In the genomic region with DNA sequence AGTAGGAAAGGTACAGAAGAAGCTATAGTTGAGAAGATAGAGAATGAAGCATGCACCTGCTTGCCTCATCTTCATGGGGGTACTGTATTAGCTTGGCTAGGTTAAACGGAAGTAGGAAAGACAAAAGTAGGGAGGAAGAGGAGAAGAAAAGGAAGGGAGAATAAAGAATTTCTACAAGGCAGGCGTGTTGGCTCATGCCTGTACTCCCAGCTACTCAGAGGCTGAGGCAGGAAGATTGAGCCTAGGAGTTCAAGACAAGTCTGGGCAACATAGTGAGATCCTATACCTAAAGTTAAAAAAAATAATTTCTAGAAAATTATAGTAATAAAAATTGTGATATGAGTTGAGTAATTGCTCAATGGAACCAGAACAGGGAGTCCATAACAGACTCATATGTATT, we compare ENCODE assay signal across 28 cellular contexts.
A peak's percentile ranks its signal among the peaks of the same experiment; 100 is the strongest.
DNase-seq lines count a peak whose midpoint lies in the region; ATAC-seq, FAIRE-seq and TF ChIP-seq lines count a peak whose summit lies in the region.
"Had no signal": no experiment of that assay in that cellular context is flagged by ENCODE, and none has a peak within 500 bp of the region (broad histone marks: within the 10 kb centered on the region; RNA-seq: fewer than 3 reads in every experiment).

No MANE protein-coding gene starts in this region.

- H3K4me3 ChIP-seq in bronchial epithelial cell (ENCODE audit: low read depth, low read length): no peak overlapping the region
- H3K4me3 ChIP-seq: BLaER1, GM12878 had no signal

- H3K27me3 ChIP-seq in bronchial epithelial cell (ENCODE audit: control insufficient read depth, insufficient read depth, low read length) (no peaks in the 10 kb centered on the region), foreskin keratinocyte (no peaks in the 10 kb centered on the region)
- no peaks in the 10 kb centered on the region for H3K27me3 ChIP-seq in CD4-positive, alpha-beta T cell (ENCODE audit: control insufficient read depth, insufficient read depth, low read length)
- H3K27me3 ChIP-seq: BE2C, BLaER1 had no signal

- FAIRE-seq in bronchial epithelial cell (lab: Jason Lieb, UNC): no peak
- FAIRE-seq: A204.1, GM12878, GM12892, GM18507 had no signal

- intact Hi-C loops in activated CD8-positive, alpha-beta T cell treated with anti-CD3 and anti-CD28 coated beads for 36 hours (cut with micrococcal nuclease): no loop called here
- intact Hi-C loops in CD4-positive, alpha-beta T cell (cut with DNase I, micrococcal nuclease): no loop called here

- no peak for DNase-seq in stimulated activated naive CD8-positive, alpha-beta T cell treated with anti-CD3 and anti-CD28 coated beads, Interleukin-15, amount 100 ng/mL, for 72 hours
- DNase-seq in bronchial epithelial cell (ENCODE audit: low read depth) (peak; percentile 52), foreskin keratinocyte (peak; percentile 44 to 65), HT-29 (ENCODE audit: low spot score) (no peak)
- no peak for DNase-seq in activated CD8-positive, alpha-beta T cell treated with anti-CD3 and anti-CD28 coated beads for 36 hours
- no peak for DNase-seq in CD4-positive, alpha-beta T cell
- DNase-seq: 8988T; ACHN; BE2C; C1 segment of cervical spinal cord; Caco-2; Calu3; CD4-positive, CD25-positive, alpha-beta regulatory T cell; CD8-positive, alpha-beta T cell; DMS 273 treated with DMSO at 0.1 percent for 48 hours; DMS153; DMS53; DMS79; DND-41; EL; GDM1 had no signal

- H3K36me3 Mint-ChIP-seq in stimulated activated naive CD8-positive, alpha-beta T cell treated with anti-CD3 and anti-CD28 coated beads, Interleukin-15, Interleukin-2, amounts not matched to agents 100 ng/mL and 50 ng/mL, for 24 hours (ENCODE audit: low read depth): peaks cover 4% of the 10 kb centered on the region
- peaks cover 9% of the 10 kb centered on the region for H3K36me3 Mint-ChIP-seq in activated CD8-positive, alpha-beta T cell treated with anti-CD3 and anti-CD28 coated beads for 36 hours (ENCODE audit: low read depth)
- no peaks in the 10 kb centered on the region for H3K36me3 Mint-ChIP-seq in CD4-positive, alpha-beta T cell (ENCODE audit: low read depth)
- H3K36me3 Mint-ChIP-seq: CD8-positive, alpha-beta T cell had no signal

- H3K4me3 Mint-ChIP-seq in stimulated activated naive CD8-positive, alpha-beta T cell treated with anti-CD3 and anti-CD28 coated beads, Interleukin-15, Interleukin-2, amounts not matched to agents 100 ng/mL and 50 ng/mL, for 24 hours: no peak overlapping the region
- H3K4me3 Mint-ChIP-seq in stimulated activated naive CD8-positive, alpha-beta T cell treated with anti-CD3 and anti-CD28 coated beads, Interleukin-15, amount 100 ng/mL, for 72 hours: no peak overlapping the region
- H3K4me3 Mint-ChIP-seq in activated CD8-positive, alpha-beta T cell treated with anti-CD3 and anti-CD28 coated beads for 36 hours: no peak overlapping the region
- no peak overlapping the region for H3K4me3 Mint-ChIP-seq in CD4-positive, alpha-beta T cell
- H3K4me3 Mint-ChIP-seq: CD14-positive monocyte; CD4-positive, CD25-positive, alpha-beta regulatory T cell; CD8-positive, alpha-beta T cell had no signal

- H3K36me3 ChIP-seq in bronchial epithelial cell (ENCODE audit: control insufficient read depth, insufficient read depth, low read length): no peaks in the 10 kb centered on the region
- H3K36me3 ChIP-seq: BE2C, BLaER1 had no signal

- no peak for ATAC-seq in stimulated activated naive CD8-positive, alpha-beta T cell treated with anti-CD3 and anti-CD28 coated beads, Interleukin-15, amount 100 ng/mL, for 72 hours
- ATAC-seq in foreskin keratinocyte: peak; percentile 24
- ATAC-seq in activated CD8-positive, alpha-beta T cell treated with anti-CD3 and anti-CD28 coated beads for 36 hours: no peak
- no peak for ATAC-seq in CD4-positive, alpha-beta T cell (ENCODE audit: poor library complexity)
- ATAC-seq: CD8-positive, alpha-beta T cell; GM12878 had no signal

- POLR2A ChIA-PET in activated CD8-positive, alpha-beta T cell treated with anti-CD3 and anti-CD28 coated beads for 36 hours (lab: Charles Lee): interaction anchor here (0.7 kb wide), 2 partner anchors 15 to 23 kb away, joined by 3 to 5 read pairs; no protein-coding TSS in a partner anchor
- POLR2A ChIA-PET in CD4-positive, alpha-beta T cell (lab: Charles Lee): no interaction called here

- TF ChIP-seq CTCF in bronchial epithelial cell (IDR thresholded peaks at IDR 0.05; ENCODE audit: insufficient read depth, low read length, severe bottlenecking) (no peak), foreskin keratinocyte (conservative IDR thresholded peaks at IDR 0.05) (no peak)
- no peak for TF ChIP-seq CTCF in activated CD8-positive, alpha-beta T cell treated with anti-CD3 and anti-CD28 coated beads for 36 hours (IDR thresholded peaks at IDR 0.05)
- TF ChIP-seq CTCF in CD4-positive, alpha-beta T cell (IDR thresholded peaks at IDR 0.05): no peak

- peak overlapping the region; percentile 5 for H3K27ac Mint-ChIP-seq in stimulated activated naive CD8-positive, alpha-beta T cell treated with anti-CD3 and anti-CD28 coated beads, Interleukin-15, Interleukin-2, amounts not matched to agents 100 ng/mL and 50 ng/mL, for 24 hours
- no peak overlapping the region for H3K27ac Mint-ChIP-seq in stimulated activated naive CD8-positive, alpha-beta T cell treated with anti-CD3 and anti-CD28 coated beads, Interleukin-15, amount 100 ng/mL, for 72 hours
- no peak overlapping the region for H3K27ac Mint-ChIP-seq in activated CD8-positive, alpha-beta T cell treated with anti-CD3 and anti-CD28 coated beads for 36 hours
- no peak overlapping the region for H3K27ac Mint-ChIP-seq in CD4-positive, alpha-beta T cell
- H3K27ac Mint-ChIP-seq: CD14-positive monocyte; CD4-positive, CD25-positive, alpha-beta regulatory T cell; CD8-positive, alpha-beta T cell had no signal

- peaks cover 20% of the 10 kb centered on the region for H3K9me3 Mint-ChIP-seq in stimulated activated naive CD8-positive, alpha-beta T cell treated with anti-CD3 and anti-CD28 coated beads, Interleukin-15, Interleukin-2, amounts not matched to agents 100 ng/mL and 50 ng/mL, for 24 hours
- peaks cover 23 to 27% of the 10 kb centered on the region in 2 donors for H3K9me3 Mint-ChIP-seq in stimulated activated naive CD8-positive, alpha-beta T cell treated with anti-CD3 and anti-CD28 coated beads, Interleukin-15, amount 100 ng/mL, for 72 hours
- H3K9me3 Mint-ChIP-seq in activated CD8-positive, alpha-beta T cell treated with anti-CD3 and anti-CD28 coated beads for 36 hours: peaks cover 18% of the 10 kb centered on the region
- H3K9me3 Mint-ChIP-seq in CD4-positive, alpha-beta T cell: peaks cover 13% of the 10 kb centered on the region

- H3K4me1 ChIP-seq in foreskin keratinocyte: no peaks in the 10 kb centered on the region
- H3K4me1 ChIP-seq: BE2C, BLaER1, Caco-2 had no signal

- H3K4me1 Mint-ChIP-seq in stimulated activated naive CD8-positive, alpha-beta T cell treated with anti-CD3 and anti-CD28 coated beads, Interleukin-15, Interleukin-2, amounts not matched to agents 100 ng/mL and 50 ng/mL, for 24 hours (ENCODE audit: low read depth): no peaks in the 10 kb centered on the region
- H3K4me1 Mint-ChIP-seq in stimulated activated naive CD8-positive, alpha-beta T cell treated with anti-CD3 and anti-CD28 coated beads, Interleukin-15, amount 100 ng/mL, for 72 hours: no peaks in the 10 kb centered on the region
- H3K4me1 Mint-ChIP-seq in activated CD8-positive, alpha-beta T cell treated with anti-CD3 and anti-CD28 coated beads for 36 hours (ENCODE audit: low read depth): no peaks in the 10 kb centered on the region
- H3K4me1 Mint-ChIP-seq in CD4-positive, alpha-beta T cell (ENCODE audit: low read depth): no peaks in the 10 kb centered on the region
- H3K4me1 Mint-ChIP-seq: CD14-positive monocyte; CD4-positive, CD25-positive, alpha-beta regulatory T cell had no signal

- H3K27me3 Mint-ChIP-seq in stimulated activated naive CD8-positive, alpha-beta T cell treated with anti-CD3 and anti-CD28 coated beads, Interleukin-15, Interleukin-2, amounts not matched to agents 100 ng/mL and 50 ng/mL, for 24 hours: no peaks in the 10 kb centered on the region
- H3K27me3 Mint-ChIP-seq in stimulated activated naive CD8-positive, alpha-beta T cell treated with anti-CD3 and anti-CD28 coated beads, Interleukin-15, amount 100 ng/mL, for 72 hours: no peaks in the 10 kb centered on the region
- no peaks in the 10 kb centered on the region for H3K27me3 Mint-ChIP-seq in activated CD8-positive, alpha-beta T cell treated with anti-CD3 and anti-CD28 coated beads for 36 hours
- H3K27me3 Mint-ChIP-seq in CD4-positive, alpha-beta T cell: no peaks in the 10 kb centered on the region

- H3K27ac ChIP-seq in foreskin keratinocyte: no peak overlapping the region
- H3K27ac ChIP-seq in CD4-positive, alpha-beta T cell (ENCODE audit: low read depth, low read length): no peak overlapping the region
- H3K27ac ChIP-seq: BLaER1 had no signal

- CTCF ChIA-PET in activated CD8-positive, alpha-beta T cell treated with anti-CD3 and anti-CD28 coated beads for 36 hours (lab: Charles Lee): no interaction called here
- CTCF ChIA-PET in CD4-positive, alpha-beta T cell (lab: Charles Lee): no interaction called here

- H3K9me3 ChIP-seq in CD4-positive, alpha-beta T cell (ENCODE audit: control insufficient read depth, low read length): no peaks in the 10 kb centered on the region
- H3K9me3 ChIP-seq: BE2C had no signal

Comparison
In these comparisons a context has a peak if more than half of its experiments do, and no peak if none do; other contexts are left out.
1. DNase-seq: peak in bronchial epithelial cell (single experiment) and foreskin keratinocyte (2 of 2); none in stimulated activated naive CD8-positive, alpha-beta T cell treated with anti-CD3 and anti-CD28 coated beads, Interleukin-15, amount 100 ng/mL, for 72 hours (0 of 2), HT-29 (single experiment), activated CD8-positive, alpha-beta T cell treated with anti-CD3 and anti-CD28 coated beads for 36 hours (single experiment) and CD4-positive, alpha-beta T cell (0 of 10).